ENCODE assay signal across 1 cellular context in the genomic region with DNA sequence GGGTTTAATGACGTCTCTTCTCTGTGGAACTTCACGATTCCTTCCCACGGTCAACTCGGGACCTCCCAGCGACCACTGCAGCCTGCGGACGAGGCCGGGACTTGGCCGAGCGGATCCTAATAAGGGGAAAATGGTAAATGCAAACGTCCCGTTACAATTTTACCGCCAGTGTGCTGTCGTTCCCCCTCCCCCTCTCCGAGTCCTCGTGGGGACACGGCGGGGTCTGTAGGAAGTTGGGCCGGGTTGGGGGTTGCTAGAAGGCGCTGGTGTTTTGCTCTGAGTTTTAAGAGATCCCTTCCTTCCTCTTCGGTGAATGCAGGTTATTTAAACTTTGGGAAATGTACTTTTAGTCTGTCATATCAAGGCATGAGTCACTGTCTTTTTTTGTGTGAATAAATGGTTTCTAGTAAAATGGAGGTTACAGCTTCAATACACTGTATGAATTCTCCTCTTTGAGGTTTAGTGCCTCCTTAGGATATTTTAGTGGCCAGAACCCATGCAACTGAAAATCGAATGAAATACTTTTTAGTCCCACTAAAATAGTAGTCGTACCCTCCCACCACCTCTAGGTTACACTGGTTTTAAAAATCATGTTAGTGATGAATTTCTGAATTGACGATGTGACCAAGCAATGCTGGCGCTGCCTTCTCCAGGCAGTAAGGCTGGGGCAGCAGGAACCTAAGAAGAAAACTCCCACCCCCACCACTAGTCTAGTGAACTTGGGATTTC.
TF ChIP-seq lines count a peak whose summit lies in the region.

No MANE protein-coding gene starts in this region.

TF ChIP-seq in endothelial cell of umbilical vein, 7 proteins besides CTCF, POLR2A, EP300 and RAD21:
- TF ChIP-seq EZH2 (IDR thresholded peaks at IDR 0.05; ENCODE audit: borderline replicate concordance, low read depth, low read length, severe bottlenecking): peak; percentile 91
- TF ChIP-seq, protein P1, sequence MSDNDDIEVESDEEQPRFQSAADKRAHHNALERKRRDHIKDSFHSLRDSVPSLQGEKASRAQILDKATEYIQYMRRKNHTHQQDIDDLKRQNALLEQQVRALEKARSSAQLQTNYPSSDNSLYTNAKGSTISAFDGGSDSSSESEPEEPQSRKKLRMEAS (IDR thresholded peaks at IDR 0.05; ENCODE audit: insufficient read depth, insufficient read length): no peak
- no peak for TF ChIP-seq FOS (IDR thresholded peaks at IDR 0.05; ENCODE audit: borderline replicate concordance, insufficient read depth, low read length)
TF ChIP-seq in endothelial cell of umbilical vein: peak in this region for 1.
